ENCODE assay signal across 8 cellular contexts in genomic region chr17:61314368-61315078, GRCh38.
DNase-seq lines count a peak whose midpoint lies in the region; FAIRE-seq and TF ChIP-seq lines count a peak whose summit lies in the region.

No MANE protein-coding gene starts in this region.

- TF ChIP-seq CTCF in AG09319 (IDR thresholded peaks at IDR 0.05; ENCODE audit: low read depth, low read length) (peak; percentile 26), RWPE1 (conservative IDR thresholded peaks at IDR 0.05; ENCODE audit: low read depth) (no peak), neural crest cell (conservative IDR thresholded peaks at IDR 0.05) (peak; percentile 28)

- H3K4me3 Mint-ChIP-seq in neural crest cell, result no peak overlapping the region
- no peak overlapping the region for H3K4me3 Mint-ChIP-seq in activated T-cell treated with anti-CD3 and anti-CD28 coated beads, Interleukin-2, amount 50 U/mL, for 24 hours

- POLR2A ChIA-PET in RWPE1 (lab: Yijun Ruan, JAX; ENCODE audit: low non-redundant PET), result no interaction called here

- H3K27me3 Mint-ChIP-seq in neural crest cell (ENCODE audit: low read depth), result no peaks in the 10 kb centered on the region
- no peaks in the 10 kb centered on the region for H3K27me3 Mint-ChIP-seq in activated T-cell treated with anti-CD3 and anti-CD28 coated beads, Interleukin-2, amount 50 U/mL, for 24 hours

- H3K36me3 Mint-ChIP-seq in neural crest cell (ENCODE audit: low read depth), result no peaks in the 10 kb centered on the region
- no peaks in the 10 kb centered on the region for H3K36me3 Mint-ChIP-seq in activated T-cell treated with anti-CD3 and anti-CD28 coated beads, Interleukin-2, amount 50 U/mL, for 24 hours (ENCODE audit: low read depth)

- peak overlapping the region; percentile 74 for H3K27ac ChIP-seq in RWPE1

- no peak for FAIRE-seq in GM12892 (lab: Jason Lieb, UNC)

- no peak for TF ChIP-seq POLR2A in GM12892 (IDR thresholded peaks at IDR 0.05; ENCODE audit: low read depth, low read length)

- H3K9me3 Mint-ChIP-seq in neural crest cell, result no peaks in the 10 kb centered on the region
- H3K9me3 Mint-ChIP-seq in activated T-cell treated with anti-CD3 and anti-CD28 coated beads, Interleukin-2, amount 50 U/mL, for 24 hours, result no peaks in the 10 kb centered on the region

- CTCF ChIA-PET in RWPE1 (lab: Yijun Ruan, JAX), result interaction anchor here (0.7 to 0.9 kb wide), 2 partner anchors 98 to 594 kb away, joined by 3 read pairs; no protein-coding TSS in a partner anchor

- H3K27ac Mint-ChIP-seq in neural crest cell (ENCODE audit: unreplicated experiment), result no peak overlapping the region
- H3K27ac Mint-ChIP-seq in activated T-cell treated with anti-CD3 and anti-CD28 coated beads, Interleukin-2, amount 50 U/mL, for 24 hours, result no peak overlapping the region

- H3K4me1 Mint-ChIP-seq in neural crest cell, result peaks cover 55% of the 10 kb centered on the region
- no peaks in the 10 kb centered on the region for H3K4me1 Mint-ChIP-seq in activated T-cell treated with anti-CD3 and anti-CD28 coated beads, Interleukin-2, amount 50 U/mL, for 24 hours (ENCODE audit: low read depth)

- DNase-seq in AG09319 (ENCODE audit: extremely low read depth, low read depth) (no peak), RWPE1 (ENCODE audit: low spot score) (peak; percentile 25), fibroblast of peridontal ligament (ENCODE audit: extremely low read depth) (peak; percentile 87), neural crest cell (ENCODE audit: low read depth, low spot score) (no peak), GOT3 (lab: John Stamatoyannopoulos, UW) (no peak), GM12892 (ENCODE audit: insufficient read length) (no peak), activated gamma-delta T cell treated with Interleukin-2 at 50 U/mL for 16 hours (no peak)
- no peak for DNase-seq in activated T-cell treated with anti-CD3 and anti-CD28 coated beads, Interleukin-2, amount 50 U/mL, for 24 hours

Comparison
In these comparisons a context has a peak if more than half of its experiments do, and no peak if none do; other contexts are left out.
1. DNase-seq: peak in RWPE1 (single experiment) and fibroblast of peridontal ligament (single experiment); none in AG09319 (single experiment), neural crest cell (single experiment), GOT3 (single experiment), GM12892 (single experiment), activated T-cell treated with anti-CD3 and anti-CD28 coated beads, Interleukin-2, amount 50 U/mL, for 24 hours (single experiment) and activated gamma-delta T cell treated with Interleukin-2 at 50 U/mL for 16 hours (single experiment).